In genomic region chr12:10661338-10661737, GRCh38 we compare ENCODE assay signal across 19 cellular contexts. TPM values are rescaled to one million over a fixed set of nuclear protein-coding genes. Genes with fewer than 3 reads are reported as not detected.
DNase-seq lines count a peak whose midpoint lies in the region; ATAC-seq, FAIRE-seq and TF ChIP-seq lines count a peak whose summit lies in the region.
"Had no signal": no experiment of that assay in that cellular context is flagged by ENCODE, and none has a peak within 500 bp of the region (broad histone marks: within the 10 kb centered on the region; RNA-seq: fewer than 3 reads in every experiment).

No MANE protein-coding gene starts in this region.

- CTCF ChIA-PET in A549 (lab: Yijun Ruan, JAX) = no interaction called here

- no peak for TF ChIP-seq EP300 in A549 (IDR thresholded peaks at IDR 0.05)

- H3K36me3 Mint-ChIP-seq in nephron progenitor cell (ENCODE audit: low read depth) = no peaks in the 10 kb centered on the region

- TF ChIP-seq CTCF in A549 (IDR thresholded peaks at IDR 0.05) (no peak), nephron progenitor cell (IDR thresholded peaks at IDR 0.05) (no peak)

- DNase-seq in A549 (ENCODE audit: low read depth in 1 of 2, low spot score in 1 of 2) (peak in 1 of 2 experiments; percentile 50), GM04504 (ENCODE audit: low read depth) (peak; percentile 37), amniotic epithelial cell (ENCODE audit: low read depth) (peak; percentile 32), iris pigment epithelial cell (ENCODE audit: low read depth) (peak; percentile 40), nephron progenitor cell (no peak), mesenteric fat pad (ENCODE audit: low spot score) (no peak)
- DNase-seq: activated CD4-positive, alpha-beta T cell treated with anti-CD3 and anti-CD28 coated beads, Interleukin-2, amount 50 U/mL, for 48 hours; activated T-cell treated with anti-CD3 and anti-CD28 coated beads, Interleukin-2, amount 50 U/mL, for 4 hours; COR-L47; left cardiac atrium; NCI-H1105; NCI-H2171; NCI-H774 had no signal

- no peak for TF ChIP-seq POLR2A in A549 (IDR thresholded peaks at IDR 0.05; ENCODE audit: low read length)

- POLR2A ChIA-PET in A549 (lab: Yijun Ruan, JAX) = no interaction called here

- peaks cover 4% of the 10 kb centered on the region; the same call in 1 of the 3 replicates for H3K9me3 ChIP-seq in A549

- no peaks in the 10 kb centered on the region for H3K27me3 Mint-ChIP-seq in nephron progenitor cell (ENCODE audit: low read depth, poor library complexity)
- H3K27me3 Mint-ChIP-seq: activated naive CD8-positive, alpha-beta T cell had no signal

- no peak for FAIRE-seq in A549 (lab: Jason Lieb, UNC)
- FAIRE-seq: GM12878, RCC 7860 had no signal

- H3K4me1 ChIP-seq in A549 = peaks cover 9% of the 10 kb centered on the region; the same call in 1 of the 3 replicates

- no peak for TF ChIP-seq RAD21 in A549 (conservative IDR thresholded peaks at IDR 0.05 in 1 of 2, IDR thresholded peaks at IDR 0.05 in 1 of 2)

- H3K9me3 Mint-ChIP-seq in nephron progenitor cell = peaks cover 21% of the 10 kb centered on the region

- no peak overlapping the region for H3K27ac Mint-ChIP-seq in nephron progenitor cell
- H3K27ac Mint-ChIP-seq: activated naive CD8-positive, alpha-beta T cell had no signal

- H3K27ac ChIP-seq in A549 = no peak overlapping the region

- H3K4me1 Mint-ChIP-seq in nephron progenitor cell = no peaks in the 10 kb centered on the region

- peak; percentile 59 to 74; a peak in 5 of 6 replicates for ATAC-seq in A549
- ATAC-seq in GM19023 (IDR thresholded peaks at IDR 0.05; ENCODE audit: unreplicated experiment) = no peak
- ATAC-seq in HG03432 (IDR thresholded peaks at IDR 0.05; ENCODE audit: unreplicated experiment) = no peak
- ATAC-seq: activated T-cell treated with anti-CD3 and anti-CD28 coated beads, Interleukin-2, amount 50 U/mL, for 4 hours; GM12878; left cardiac atrium; sciatic nerve had no signal

- H3K4me3 Mint-ChIP-seq in nephron progenitor cell = no peak overlapping the region
- H3K4me3 Mint-ChIP-seq: activated naive CD8-positive, alpha-beta T cell; activated T-cell treated with anti-CD3 and anti-CD28 coated beads, Interleukin-2, amount 50 U/mL, for 4 hours had no signal

- no peak overlapping the region for H3K4me3 ChIP-seq in A549
- H3K4me3 ChIP-seq: GM12878 had no signal

- 3% methylated on average over 3 of the region's 3 CpGs for whole genome bisulfite sequencing in A549 (ENCODE audit: missing lambda C conversion rate)

- H3K4me2 ChIP-seq in A549 = peak overlapping the region; percentile 30; the same call in 2 of the 3 replicates

TF ChIP-seq in A549, 52 proteins besides CTCF, POLR2A, EP300 and RAD21:
- peak in 1 of 2 experiments; percentile 4; a peak in 2 of 4 replicates for TF ChIP-seq CEBPB (IDR thresholded peaks at IDR 0.05)
- no peak for TF ChIP-seq CHD4 (IDR thresholded peaks at IDR 0.05; ENCODE audit: borderline replicate concordance)
- TF ChIP-seq ZFP36 (IDR thresholded peaks at IDR 0.05; ENCODE audit: borderline replicate concordance, partially characterized antibody) = peak; percentile 19

RNA-seq across cellular contexts. Expression of gene STYK1, which starts 12.5 kb away (rescaled TPM):
- polyA plus RNA-seq in A549 (2011; rRNA removed) (0.46 and 0.56 TPM in 2 replicates), A549 (2017; fragmentation: RNase III; extraction: RNeasy Plus Mini Kit Qiagen cat#74134 plus additional on column Dnase treatment) (0.21 to 0.54 TPM (median 0.32 TPM) in 3 replicates)
- polyA plus RNA-seq in A549 (2012; cell fraction: cytosol; rRNA removed) = 0.07 and 0.16 TPM in 2 replicates
- 0.10 and 0.23 TPM in 2 replicates for polyA plus RNA-seq in A549 (2012; cell fraction: nucleus; rRNA removed)
- 0.50 TPM in 1 of 2 replicates, not detected in the other for polyA minus RNA-seq in A549 (2011; rRNA and poly(A)+ RNA removed)
- not detected for total RNA-seq in mesenteric fat pad

RNA-seq across cellular contexts. Expression of gene MAGOHB, which starts 47.9 kb away (rescaled TPM):
- 43.1 and 90.5 TPM in 2 replicates for polyA plus RNA-seq in A549 (2011; rRNA removed)
- polyA plus RNA-seq in A549 (2012; cell fraction: cytosol; rRNA removed) = 24.9 and 35.7 TPM in 2 replicates
- polyA plus RNA-seq in A549 (2012; cell fraction: nucleus; rRNA removed) = 4.6 and 7.8 TPM in 2 replicates
- 83.4 to 93.3 TPM (median 83.5 TPM) in 3 replicates for polyA plus RNA-seq in A549 (2017; fragmentation: RNase III; extraction: RNeasy Plus Mini Kit Qiagen cat#74134 plus additional on column Dnase treatment)
- polyA minus RNA-seq in A549 (2011; rRNA and poly(A)+ RNA removed) = 11.9 and 17.9 TPM in 2 replicates
- total RNA-seq in mesenteric fat pad = 17.7 TPM

Comparison
In these comparisons a context has a peak if more than half of its experiments do, and no peak if none do; other contexts are left out.
1. ATAC-seq: peak in A549 (2 of 2); none in GM19023 (single experiment) and HG03432 (single experiment).
2. DNase-seq: peak in GM04504 (single experiment), amniotic epithelial cell (single experiment) and iris pigment epithelial cell (single experiment); none in nephron progenitor cell (single experiment) and mesenteric fat pad (single experiment).